In the genomic region with DNA sequence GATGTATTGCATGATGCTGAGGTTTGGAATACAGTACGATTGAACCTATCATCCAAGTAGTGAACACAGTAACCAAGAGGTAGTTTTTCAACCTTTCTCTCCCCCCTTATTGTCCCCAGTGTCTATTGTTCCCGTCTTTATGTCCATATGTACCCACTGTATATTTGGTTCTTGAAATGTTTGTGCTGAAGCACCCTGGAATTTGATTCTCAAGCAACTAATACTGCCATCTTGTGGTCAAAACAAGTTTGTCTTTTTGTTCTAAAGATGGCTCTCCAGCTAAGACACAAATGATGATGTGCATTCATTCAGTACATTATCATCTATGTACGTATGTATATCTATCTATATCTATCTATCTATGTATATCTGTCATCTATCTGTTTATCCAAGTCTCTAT, we compare ENCODE assay signal across 8 cellular contexts. TPM values are rescaled to one million over a fixed set of nuclear protein-coding genes. Genes with fewer than 3 reads are reported as not detected.
A peak's percentile ranks its signal among the peaks of the same experiment; 100 is the strongest.
DNase-seq lines count a peak whose midpoint lies in the region; ATAC-seq, FAIRE-seq and TF ChIP-seq lines count a peak whose summit lies in the region.

No MANE protein-coding gene starts in this region.

- ATAC-seq in GM18858 (IDR thresholded peaks at IDR 0.05; ENCODE audit: unreplicated experiment) (peak; percentile 64), GM19328 (IDR thresholded peaks at IDR 0.05; ENCODE audit: unreplicated experiment) (no peak)

- H3K27ac ChIP-seq in SJCRH30 (peak overlapping the region; percentile 37), small intestine (ENCODE audit: low read depth in 1 of 2, low read length in 1 of 2) (no peak overlapping the region)

- H3K4me1 ChIP-seq in SJCRH30, result peaks cover 58% of the 10 kb centered on the region
- H3K4me1 ChIP-seq in small intestine (ENCODE audit: control insufficient read depth in 2 of 2, insufficient read depth in 1 of 2, low read depth in 1 of 2, low read length in 1 of 2), result no peaks in the 10 kb centered on the region

- H3K4me3 Mint-ChIP-seq in CD14-positive monocyte, result no peak overlapping the region
- H3K4me3 Mint-ChIP-seq in activated T-helper 1 cell treated with anti-CD3 and anti-CD28 coated beads, Interleukin-12 subunit alpha, Interleukin-12 subunit beta, Interleukin-2, Interleukin-4 antibody, amounts not matched to agents 30 ng/mL and 10 ng/mL and 1 ng/mL, durations not matched to agents 14 hours and 24 hours and 36 hours, result no peak overlapping the region

- peak; percentile 91 for FAIRE-seq in small intestine (lab: Jason Lieb, UNC)

- DNase-seq in CD14-positive monocyte (ENCODE audit: low spot score) (no peak), M059J (ENCODE audit: low read depth) (peak; percentile 40), SJCRH30 (peak; percentile 39 to 94), fibroblast of the conjunctiva (ENCODE audit: low read depth) (peak; percentile 16), small intestine (peak; percentile 42)
- DNase-seq in activated T-helper 1 cell treated with anti-CD3 and anti-CD28 coated beads, Interleukin-12 subunit alpha, Interleukin-12 subunit beta, Interleukin-2, Interleukin-4 antibody, amounts not matched to agents 30 ng/mL and 10 ng/mL and 1 ng/mL, durations not matched to agents 14 hours and 24 hours and 36 hours (ENCODE audit: low spot score), result no peak

- intact Hi-C loops in CD14-positive monocyte (cut with micrococcal nuclease), result no loop called here
- intact Hi-C loops in activated T-helper 1 cell treated with anti-CD3 and anti-CD28 coated beads, Interleukin-12 subunit alpha, Interleukin-12 subunit beta, Interleukin-2, Interleukin-4 antibody, amounts not matched to agents 30 ng/mL and 10 ng/mL and 1 ng/mL, durations not matched to agents 14 hours and 24 hours and 36 hours (cut with micrococcal nuclease), result loop anchor here (5.0 kb wide), 1 partner anchor 453 kb away; no protein-coding TSS in a partner anchor

- peaks cover 29% of the 10 kb centered on the region for H3K4me1 Mint-ChIP-seq in CD14-positive monocyte
- H3K4me1 Mint-ChIP-seq in activated T-helper 1 cell treated with anti-CD3 and anti-CD28 coated beads, Interleukin-12 subunit alpha, Interleukin-12 subunit beta, Interleukin-2, Interleukin-4 antibody, amounts not matched to agents 30 ng/mL and 10 ng/mL and 1 ng/mL, durations not matched to agents 14 hours and 24 hours and 36 hours (ENCODE audit: low read depth), result no peaks in the 10 kb centered on the region

- H3K9me3 ChIP-seq in SJCRH30 (replicated peaks) (no peaks in the 10 kb centered on the region), small intestine (ENCODE audit: control insufficient read depth, low read depth) (no peaks in the 10 kb centered on the region)

- no peaks in the 10 kb centered on the region for H3K36me3 Mint-ChIP-seq in CD14-positive monocyte
- H3K36me3 Mint-ChIP-seq in activated T-helper 1 cell treated with anti-CD3 and anti-CD28 coated beads, Interleukin-12 subunit alpha, Interleukin-12 subunit beta, Interleukin-2, Interleukin-4 antibody, amounts not matched to agents 30 ng/mL and 10 ng/mL and 1 ng/mL, durations not matched to agents 14 hours and 24 hours and 36 hours (ENCODE audit: low read depth), result no peaks in the 10 kb centered on the region

- H3K36me3 ChIP-seq in SJCRH30, result no peaks in the 10 kb centered on the region
- no peaks in the 10 kb centered on the region for H3K36me3 ChIP-seq in small intestine (ENCODE audit: control insufficient read depth in 2 of 2, insufficient read depth in 2 of 2, low read length in 2 of 2)

- TF ChIP-seq CTCF in CD14-positive monocyte (IDR thresholded peaks at IDR 0.05), result peak; percentile 52

- WGBS in small intestine, 3 donors, result 22 to 38% (median 23%) methylated on average over 3 of the region's 3 CpGs

- H3K27me3 ChIP-seq in SJCRH30, result no peaks in the 10 kb centered on the region
- no peaks in the 10 kb centered on the region for H3K27me3 ChIP-seq in small intestine (ENCODE audit: control insufficient read depth in 2 of 2, insufficient read depth in 2 of 2, low read length in 2 of 2)

- peaks cover 0 to 4% (median 1%) of the 10 kb centered on the region in 3 donors for H3K27me3 Mint-ChIP-seq in CD14-positive monocyte (ENCODE audit: low read depth in 3 of 3)
- no peaks in the 10 kb centered on the region for H3K27me3 Mint-ChIP-seq in activated T-helper 1 cell treated with anti-CD3 and anti-CD28 coated beads, Interleukin-12 subunit alpha, Interleukin-12 subunit beta, Interleukin-2, Interleukin-4 antibody, amounts not matched to agents 30 ng/mL and 10 ng/mL and 1 ng/mL, durations not matched to agents 14 hours and 24 hours and 36 hours (ENCODE audit: insufficient read depth)

- no peak overlapping the region for H3K27ac Mint-ChIP-seq in CD14-positive monocyte
- no peak overlapping the region for H3K27ac Mint-ChIP-seq in activated T-helper 1 cell treated with anti-CD3 and anti-CD28 coated beads, Interleukin-12 subunit alpha, Interleukin-12 subunit beta, Interleukin-2, Interleukin-4 antibody, amounts not matched to agents 30 ng/mL and 10 ng/mL and 1 ng/mL, durations not matched to agents 14 hours and 24 hours and 36 hours

- H3K4me3 ChIP-seq in SJCRH30, result no peak overlapping the region
- no peak overlapping the region for H3K4me3 ChIP-seq in small intestine (ENCODE audit: low read depth in 1 of 2, low read length in 2 of 2)

- peaks cover 0 to 2% (median 0%) of the 10 kb centered on the region in 7 donors for H3K9me3 Mint-ChIP-seq in CD14-positive monocyte
- H3K9me3 Mint-ChIP-seq in activated T-helper 1 cell treated with anti-CD3 and anti-CD28 coated beads, Interleukin-12 subunit alpha, Interleukin-12 subunit beta, Interleukin-2, Interleukin-4 antibody, amounts not matched to agents 30 ng/mL and 10 ng/mL and 1 ng/mL, durations not matched to agents 14 hours and 24 hours and 36 hours, result no peaks in the 10 kb centered on the region

RNA-seq across cellular contexts. Expression of a gene that starts 33.5 kb away (rescaled TPM):
- not detected for polyA plus RNA-seq in CD14-positive monocyte
- total RNA-seq in M059J (2014; rRNA removed; shearing (Covaris generic)), result not detected in 2 replicates
- total RNA-seq in SJCRH30 (2014; rRNA removed; shearing (Covaris generic)), result 99.8 and 115 TPM in 2 replicates
- under 1 TPM in 2 of 3 donors, not detected in 1; 0.18 to 0.27 TPM for polyA plus RNA-seq in small intestine
- total RNA-seq in activated T-helper 1 cell treated with anti-CD3 and anti-CD28 coated beads, Interleukin-12 subunit alpha, Interleukin-12 subunit beta, Interleukin-2, Interleukin-4 antibody, amounts not matched to agents 30 ng/mL and 10 ng/mL and 1 ng/mL, durations not matched to agents 14 hours and 24 hours and 36 hours, result not detected in 2 replicates

Comparison
In these comparisons a context has a peak if more than half of its experiments do, and no peak if none do; other contexts are left out.
1. DNase-seq: peak in M059J (single experiment), SJCRH30 (2 of 2), fibroblast of the conjunctiva (single experiment) and small intestine (single experiment); none in CD14-positive monocyte (single experiment) and activated T-helper 1 cell treated with anti-CD3 and anti-CD28 coated beads, Interleukin-12 subunit alpha, Interleukin-12 subunit beta, Interleukin-2, Interleukin-4 antibody, amounts not matched to agents 30 ng/mL and 10 ng/mL and 1 ng/mL, durations not matched to agents 14 hours and 24 hours and 36 hours (single experiment).
2. RNA of a gene that starts 33.5 kb away (total RNA-seq): 99.8 to 115 TPM in SJCRH30; not detected in M059J and not detected in activated T-helper 1 cell treated with anti-CD3 and anti-CD28 coated beads, Interleukin-12 subunit alpha, Interleukin-12 subunit beta, Interleukin-2, Interleukin-4 antibody, amounts not matched to agents 30 ng/mL and 10 ng/mL and 1 ng/mL, durations not matched to agents 14 hours and 24 hours and 36 hours; every median in the first group is over 100 times any median in the second.